Comparison of ENCODE assay signal across 1 cellular context in the genomic region with DNA sequence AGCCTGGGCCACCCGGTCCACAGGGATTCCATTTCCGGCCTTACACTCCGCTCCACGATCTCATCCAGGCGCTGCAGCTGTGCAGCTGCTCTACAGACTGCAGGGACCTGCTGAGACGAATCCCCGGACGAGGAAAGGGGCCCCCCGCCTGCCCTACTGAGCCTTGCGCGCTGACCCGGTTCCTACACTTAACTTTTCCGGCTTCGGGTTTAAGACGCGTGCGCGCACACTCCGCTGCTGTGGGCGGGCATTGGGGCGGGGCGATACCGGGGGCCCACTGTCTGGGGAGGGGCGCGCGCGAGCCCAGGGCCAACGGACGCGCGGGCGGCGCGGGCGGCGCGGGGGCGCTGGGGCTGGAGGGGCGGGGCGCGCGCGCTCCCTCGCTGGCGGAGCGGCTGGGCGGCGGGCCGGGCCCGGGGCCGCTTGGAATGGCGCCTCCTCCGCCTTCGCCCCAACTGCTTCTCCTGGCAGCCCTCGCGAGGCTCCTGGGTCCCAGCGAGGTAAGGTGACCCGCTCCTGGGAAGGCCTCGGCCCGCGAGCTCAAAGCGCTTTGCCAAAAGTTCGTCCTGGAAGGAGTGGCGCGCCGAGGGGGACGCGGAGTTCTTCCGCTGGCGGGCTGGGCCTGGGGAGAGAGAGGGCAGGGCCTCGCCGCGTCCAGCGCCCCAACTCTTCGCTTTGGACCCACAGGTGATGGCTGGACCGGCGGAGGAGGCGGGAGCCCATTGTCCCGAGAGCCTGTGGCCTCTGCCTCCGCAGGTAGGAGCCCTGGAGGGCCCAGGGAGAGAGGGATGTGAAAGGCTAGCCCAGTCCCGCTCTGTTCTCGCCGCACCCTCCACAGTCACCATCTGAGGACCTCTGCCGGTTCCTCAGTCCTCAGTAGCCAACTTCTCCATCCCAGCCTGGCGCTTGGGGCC.
TF ChIP-seq lines count a peak whose summit lies in the region.

A gene with protein sequence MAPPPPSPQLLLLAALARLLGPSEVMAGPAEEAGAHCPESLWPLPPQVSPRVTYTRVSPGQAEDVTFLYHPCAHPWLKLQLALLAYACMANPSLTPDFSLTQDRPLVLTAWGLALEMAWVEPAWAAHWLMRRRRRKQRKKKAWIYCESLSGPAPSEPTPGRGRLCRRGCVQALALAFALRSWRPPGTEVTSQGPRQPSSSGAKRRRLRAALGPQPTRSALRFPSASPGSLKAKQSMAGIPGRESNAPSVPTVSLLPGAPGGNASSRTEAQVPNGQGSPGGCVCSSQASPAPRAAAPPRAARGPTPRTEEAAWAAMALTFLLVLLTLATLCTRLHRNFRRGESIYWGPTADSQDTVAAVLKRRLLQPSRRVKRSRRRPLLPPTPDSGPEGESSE (plus strand): TSS at position 371 of the 914 bp plus-strand sequence. CDS start 58 bp downstream, at position 429.

TF ChIP-seq in GM12878, 131 proteins besides CTCF, POLR2A, EP300 and RAD21 (continued from another document):
- TF ChIP-seq, protein P1, sequence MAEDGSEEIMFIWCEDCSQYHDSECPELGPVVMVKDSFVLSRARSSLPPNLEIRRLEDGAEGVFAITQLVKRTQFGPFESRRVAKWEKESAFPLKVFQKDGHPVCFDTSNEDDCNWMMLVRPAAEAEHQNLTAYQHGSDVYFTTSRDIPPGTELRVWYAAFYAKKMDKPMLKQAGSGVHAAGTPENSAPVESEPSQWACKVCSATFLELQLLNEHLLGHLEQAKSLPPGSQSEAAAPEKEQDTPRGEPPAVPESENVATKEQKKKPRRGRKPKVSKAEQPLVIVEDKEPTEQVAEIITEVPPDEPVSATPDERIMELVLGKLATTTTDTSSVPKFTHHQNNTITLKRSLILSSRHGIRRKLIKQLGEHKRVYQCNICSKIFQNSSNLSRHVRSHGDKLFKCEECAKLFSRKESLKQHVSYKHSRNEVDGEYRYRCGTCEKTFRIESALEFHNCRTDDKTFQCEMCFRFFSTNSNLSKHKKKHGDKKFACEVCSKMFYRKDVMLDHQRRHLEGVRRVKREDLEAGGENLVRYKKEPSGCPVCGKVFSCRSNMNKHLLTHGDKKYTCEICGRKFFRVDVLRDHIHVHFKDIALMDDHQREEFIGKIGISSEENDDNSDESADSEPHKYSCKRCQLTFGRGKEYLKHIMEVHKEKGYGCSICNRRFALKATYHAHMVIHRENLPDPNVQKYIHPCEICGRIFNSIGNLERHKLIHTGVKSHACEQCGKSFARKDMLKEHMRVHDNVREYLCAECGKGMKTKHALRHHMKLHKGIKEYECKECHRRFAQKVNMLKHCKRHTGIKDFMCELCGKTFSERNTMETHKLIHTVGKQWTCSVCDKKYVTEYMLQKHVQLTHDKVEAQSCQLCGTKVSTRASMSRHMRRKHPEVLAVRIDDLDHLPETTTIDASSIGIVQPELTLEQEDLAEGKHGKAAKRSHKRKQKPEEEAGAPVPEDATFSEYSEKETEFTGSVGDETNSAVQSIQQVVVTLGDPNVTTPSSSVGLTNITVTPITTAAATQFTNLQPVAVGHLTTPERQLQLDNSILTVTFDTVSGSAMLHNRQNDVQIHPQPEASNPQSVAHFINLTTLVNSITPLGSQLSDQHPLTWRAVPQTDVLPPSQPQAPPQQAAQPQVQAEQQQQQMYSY (CRISPR knock-in tag; IDR thresholded peaks at IDR 0.05) = no peak
- TF ChIP-seq, protein P2, sequence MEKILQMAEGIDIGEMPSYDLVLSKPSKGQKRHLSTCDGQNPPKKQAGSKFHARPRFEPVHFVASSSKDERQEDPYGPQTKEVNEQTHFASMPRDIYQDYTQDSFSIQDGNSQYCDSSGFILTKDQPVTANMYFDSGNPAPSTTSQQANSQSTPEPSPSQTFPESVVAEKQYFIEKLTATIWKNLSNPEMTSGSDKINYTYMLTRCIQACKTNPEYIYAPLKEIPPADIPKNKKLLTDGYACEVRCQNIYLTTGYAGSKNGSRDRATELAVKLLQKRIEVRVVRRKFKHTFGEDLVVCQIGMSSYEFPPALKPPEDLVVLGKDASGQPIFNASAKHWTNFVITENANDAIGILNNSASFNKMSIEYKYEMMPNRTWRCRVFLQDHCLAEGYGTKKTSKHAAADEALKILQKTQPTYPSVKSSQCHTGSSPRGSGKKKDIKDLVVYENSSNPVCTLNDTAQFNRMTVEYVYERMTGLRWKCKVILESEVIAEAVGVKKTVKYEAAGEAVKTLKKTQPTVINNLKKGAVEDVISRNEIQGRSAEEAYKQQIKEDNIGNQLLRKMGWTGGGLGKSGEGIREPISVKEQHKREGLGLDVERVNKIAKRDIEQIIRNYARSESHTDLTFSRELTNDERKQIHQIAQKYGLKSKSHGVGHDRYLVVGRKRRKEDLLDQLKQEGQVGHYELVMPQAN (conservative IDR thresholded peaks at IDR 0.05) = peak; percentile 48; the same call in 1 of the 2 replicates
- TF ChIP-seq, protein P3, sequence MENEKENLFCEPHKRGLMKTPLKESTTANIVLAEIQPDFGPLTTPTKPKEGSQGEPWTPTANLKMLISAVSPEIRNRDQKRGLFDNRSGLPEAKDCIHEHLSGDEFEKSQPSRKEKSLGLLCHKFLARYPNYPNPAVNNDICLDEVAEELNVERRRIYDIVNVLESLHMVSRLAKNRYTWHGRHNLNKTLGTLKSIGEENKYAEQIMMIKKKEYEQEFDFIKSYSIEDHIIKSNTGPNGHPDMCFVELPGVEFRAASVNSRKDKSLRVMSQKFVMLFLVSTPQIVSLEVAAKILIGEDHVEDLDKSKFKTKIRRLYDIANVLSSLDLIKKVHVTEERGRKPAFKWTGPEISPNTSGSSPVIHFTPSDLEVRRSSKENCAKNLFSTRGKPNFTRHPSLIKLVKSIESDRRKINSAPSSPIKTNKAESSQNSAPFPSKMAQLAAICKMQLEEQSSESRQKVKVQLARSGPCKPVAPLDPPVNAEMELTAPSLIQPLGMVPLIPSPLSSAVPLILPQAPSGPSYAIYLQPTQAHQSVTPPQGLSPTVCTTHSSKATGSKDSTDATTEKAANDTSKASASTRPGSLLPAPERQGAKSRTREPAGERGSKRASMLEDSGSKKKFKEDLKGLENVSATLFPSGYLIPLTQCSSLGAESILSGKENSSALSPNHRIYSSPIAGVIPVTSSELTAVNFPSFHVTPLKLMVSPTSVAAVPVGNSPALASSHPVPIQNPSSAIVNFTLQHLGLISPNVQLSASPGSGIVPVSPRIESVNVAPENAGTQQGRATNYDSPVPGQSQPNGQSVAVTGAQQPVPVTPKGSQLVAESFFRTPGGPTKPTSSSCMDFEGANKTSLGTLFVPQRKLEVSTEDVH (IDR thresholded peaks at IDR 0.05; ENCODE audit: low read depth, partially characterized antibody) = no peak
- TF ChIP-seq TBL1XR1 (IDR thresholded peaks at IDR 0.05; ENCODE audit: low read depth, low read length) (no peak), IKZF1 (conservative IDR thresholded peaks at IDR 0.05) (peak; percentile 46; the same call in 1 of the 2 replicates), ZBED1 (IDR thresholded peaks at IDR 0.05; ENCODE audit: borderline replicate concordance) (no peak), JUNB (IDR thresholded peaks at IDR 0.05) (no peak), EGR1 (IDR thresholded peaks at IDR 0.05; ENCODE audit: borderline replicate concordance in 1 of 2, low read depth in 2 of 2, low read length in 2 of 2) (peak in 1 of 2 experiments; percentile 65; a peak in 1 of 3 replicates), CREB1 (IDR thresholded peaks at IDR 0.05; ENCODE audit: low read depth) (0 out of 2 replicates have a peak, but pooled peaks have one; percentile 17), NR2C1 (IDR thresholded peaks at IDR 0.05) (no peak), BHLHE40 (IDR thresholded peaks at IDR 0.05; ENCODE audit: borderline replicate concordance in 1 of 2, low read depth in 2 of 2, low read length in 1 of 2) (peak in 1 of 2 experiments; percentile 60; a peak in 1 of 4 replicates), POLR2AphosphoS5 (IDR thresholded peaks at IDR 0.05; ENCODE audit: low read length) (peak; percentile 68), NR2F1 (conservative IDR thresholded peaks at IDR 0.05) (peak; percentile 51; the same call in 1 of the 2 replicates), TCF12 (IDR thresholded peaks at IDR 0.05; ENCODE audit: low read depth, low read length) (0 out of 2 replicates have a peak, but pooled peaks have one; percentile 2), CBX5 (IDR thresholded peaks at IDR 0.05; ENCODE audit: low read depth) (no peak)
- TF ChIP-seq, protein P4, sequence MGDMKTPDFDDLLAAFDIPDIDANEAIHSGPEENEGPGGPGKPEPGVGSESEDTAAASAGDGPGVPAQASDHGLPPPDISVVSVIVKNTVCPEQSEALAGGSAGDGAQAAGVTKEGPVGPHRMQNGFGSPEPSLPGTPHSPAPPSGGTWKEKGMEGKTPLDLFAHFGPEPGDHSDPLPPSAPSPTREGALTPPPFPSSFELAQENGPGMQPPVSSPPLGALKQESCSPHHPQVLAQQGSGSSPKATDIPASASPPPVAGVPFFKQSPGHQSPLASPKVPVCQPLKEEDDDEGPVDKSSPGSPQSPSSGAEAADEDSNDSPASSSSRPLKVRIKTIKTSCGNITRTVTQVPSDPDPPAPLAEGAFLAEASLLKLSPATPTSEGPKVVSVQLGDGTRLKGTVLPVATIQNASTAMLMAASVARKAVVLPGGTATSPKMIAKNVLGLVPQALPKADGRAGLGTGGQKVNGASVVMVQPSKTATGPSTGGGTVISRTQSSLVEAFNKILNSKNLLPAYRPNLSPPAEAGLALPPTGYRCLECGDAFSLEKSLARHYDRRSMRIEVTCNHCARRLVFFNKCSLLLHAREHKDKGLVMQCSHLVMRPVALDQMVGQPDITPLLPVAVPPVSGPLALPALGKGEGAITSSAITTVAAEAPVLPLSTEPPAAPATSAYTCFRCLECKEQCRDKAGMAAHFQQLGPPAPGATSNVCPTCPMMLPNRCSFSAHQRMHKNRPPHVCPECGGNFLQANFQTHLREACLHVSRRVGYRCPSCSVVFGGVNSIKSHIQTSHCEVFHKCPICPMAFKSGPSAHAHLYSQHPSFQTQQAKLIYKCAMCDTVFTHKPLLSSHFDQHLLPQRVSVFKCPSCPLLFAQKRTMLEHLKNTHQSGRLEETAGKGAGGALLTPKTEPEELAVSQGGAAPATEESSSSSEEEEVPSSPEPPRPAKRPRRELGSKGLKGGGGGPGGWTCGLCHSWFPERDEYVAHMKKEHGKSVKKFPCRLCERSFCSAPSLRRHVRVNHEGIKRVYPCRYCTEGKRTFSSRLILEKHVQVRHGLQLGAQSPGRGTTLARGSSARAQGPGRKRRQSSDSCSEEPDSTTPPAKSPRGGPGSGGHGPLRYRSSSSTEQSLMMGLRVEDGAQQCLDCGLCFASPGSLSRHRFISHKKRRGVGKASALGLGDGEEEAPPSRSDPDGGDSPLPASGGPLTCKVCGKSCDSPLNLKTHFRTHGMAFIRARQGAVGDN (IDR thresholded peaks at IDR 0.05) = no peak
- TF ChIP-seq, protein P5, sequence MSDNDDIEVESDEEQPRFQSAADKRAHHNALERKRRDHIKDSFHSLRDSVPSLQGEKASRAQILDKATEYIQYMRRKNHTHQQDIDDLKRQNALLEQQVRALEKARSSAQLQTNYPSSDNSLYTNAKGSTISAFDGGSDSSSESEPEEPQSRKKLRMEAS (IDR thresholded peaks at IDR 0.05; ENCODE audit: low read depth, low read length) = 0 out of 2 replicates have a peak, but pooled peaks have one; percentile 11
- TF ChIP-seq, protein P6, sequence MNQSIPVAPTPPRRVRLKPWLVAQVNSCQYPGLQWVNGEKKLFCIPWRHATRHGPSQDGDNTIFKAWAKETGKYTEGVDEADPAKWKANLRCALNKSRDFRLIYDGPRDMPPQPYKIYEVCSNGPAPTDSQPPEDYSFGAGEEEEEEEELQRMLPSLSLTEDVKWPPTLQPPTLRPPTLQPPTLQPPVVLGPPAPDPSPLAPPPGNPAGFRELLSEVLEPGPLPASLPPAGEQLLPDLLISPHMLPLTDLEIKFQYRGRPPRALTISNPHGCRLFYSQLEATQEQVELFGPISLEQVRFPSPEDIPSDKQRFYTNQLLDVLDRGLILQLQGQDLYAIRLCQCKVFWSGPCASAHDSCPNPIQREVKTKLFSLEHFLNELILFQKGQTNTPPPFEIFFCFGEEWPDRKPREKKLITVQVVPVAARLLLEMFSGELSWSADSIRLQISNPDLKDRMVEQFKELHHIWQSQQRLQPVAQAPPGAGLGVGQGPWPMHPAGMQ (IDR thresholded peaks at IDR 0.05; ENCODE audit: borderline replicate concordance) = no peak
- TF ChIP-seq, protein P7, sequence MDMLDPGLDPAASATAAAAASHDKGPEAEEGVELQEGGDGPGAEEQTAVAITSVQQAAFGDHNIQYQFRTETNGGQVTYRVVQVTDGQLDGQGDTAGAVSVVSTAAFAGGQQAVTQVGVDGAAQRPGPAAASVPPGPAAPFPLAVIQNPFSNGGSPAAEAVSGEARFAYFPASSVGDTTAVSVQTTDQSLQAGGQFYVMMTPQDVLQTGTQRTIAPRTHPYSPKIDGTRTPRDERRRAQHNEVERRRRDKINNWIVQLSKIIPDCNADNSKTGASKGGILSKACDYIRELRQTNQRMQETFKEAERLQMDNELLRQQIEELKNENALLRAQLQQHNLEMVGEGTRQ (IDR thresholded peaks at IDR 0.05; ENCODE audit: borderline replicate concordance, low read depth, low read length) = no peak
